ENCODE assay signal across 9 cellular contexts in genomic region chr17:81090361-81091133, GRCh38. TPM values are rescaled to one million over a fixed set of nuclear protein-coding genes. Genes with fewer than 3 reads are reported as not detected.
DNase-seq lines count a peak whose midpoint lies in the region; ATAC-seq and TF ChIP-seq lines count a peak whose summit lies in the region.
"Had no signal": no experiment of that assay in that cellular context is flagged by ENCODE, and none has a peak within 500 bp of the region (broad histone marks: within the 10 kb centered on the region; RNA-seq: fewer than 3 reads in every experiment).

No MANE protein-coding gene starts in this region.

- H3K4me1 ChIP-seq in neural progenitor cell, result peaks cover 30% of the 10 kb centered on the region

- H3K4me3 Mint-ChIP-seq in neural progenitor cell, result peak overlapping the region; percentile 43
- H3K4me3 Mint-ChIP-seq in Calu3 (ENCODE audit: low read depth, unreplicated experiment), result no peak overlapping the region
- H3K4me3 Mint-ChIP-seq in osteocyte (ENCODE audit: unreplicated experiment), result no peak overlapping the region
- H3K4me3 Mint-ChIP-seq: naive thymus-derived CD8-positive, alpha-beta T cell had no signal

- DNase-seq in EL (peak; percentile 13), NOMO-1 treated with dmso at 0.1 percent for 144 hours (lab: John Stamatoyannopoulos, UW; ENCODE audit: unreplicated experiment) (peak; percentile 59), cardiac fibroblast (ENCODE audit: low read depth in 2 of 2) (peak; percentile 22 to 36), neural progenitor cell (ENCODE audit: low spot score) (peak; percentile 57), cerebellar nuclear complex (lab: John Stamatoyannopoulos, UW) (no peak), Calu3 (no peak), osteocyte (ENCODE audit: extremely low spot score, unreplicated experiment) (no peak)

- H3K9me3 Mint-ChIP-seq in neural progenitor cell (no peaks in the 10 kb centered on the region), Calu3 (ENCODE audit: low read depth, unreplicated experiment) (no peaks in the 10 kb centered on the region), osteocyte (ENCODE audit: unreplicated experiment) (no peaks in the 10 kb centered on the region)
- H3K9me3 Mint-ChIP-seq: naive thymus-derived CD8-positive, alpha-beta T cell had no signal

- H2AFZ ChIP-seq in neural progenitor cell (replicated peaks), result no peak overlapping the region

- H3K27me3 Mint-ChIP-seq in neural progenitor cell (ENCODE audit: insufficient read depth, low read depth) (peaks cover 9% of the 10 kb centered on the region), Calu3 (ENCODE audit: unreplicated experiment) (no peaks in the 10 kb centered on the region), osteocyte (ENCODE audit: unreplicated experiment) (no peaks in the 10 kb centered on the region)

- intact Hi-C loops in Calu3 (cut with micrococcal nuclease; ENCODE audit: unreplicated experiment), result no loop called here

- H3K36me3 ChIP-seq in neural progenitor cell, result no peaks in the 10 kb centered on the region

- H3K27ac Mint-ChIP-seq in neural progenitor cell (no peak overlapping the region), Calu3 (ENCODE audit: unreplicated experiment) (no peak overlapping the region), osteocyte (ENCODE audit: unreplicated experiment) (no peak overlapping the region)

- H3K4me3 ChIP-seq in cardiac fibroblast (replicated peaks in 1 of 2; ENCODE audit: low read depth in 2 of 2, low read length in 2 of 2) (no peak overlapping the region), neural progenitor cell (no peak overlapping the region)

- H4K20me1 ChIP-seq in neural progenitor cell (ENCODE audit: low read depth), result no peaks in the 10 kb centered on the region

- no TSS peak for BruUV-seq in Calu3 (replicated peaks; lab: Mats Ljungman, UMichigan)

- peaks cover 16% of the 10 kb centered on the region for H3F3A ChIP-seq in neural progenitor cell (ENCODE audit: low read depth)

- H3K9ac ChIP-seq in neural progenitor cell, result no peak overlapping the region

- no peaks in the 10 kb centered on the region for H3K79me2 ChIP-seq in neural progenitor cell (ENCODE audit: low read depth)

- no peak overlapping the region for H3K27ac ChIP-seq in neural progenitor cell

- TF ChIP-seq CTCF in cardiac fibroblast (IDR thresholded peaks at IDR 0.05; ENCODE audit: low read depth, low read length) (no peak), neural progenitor cell (IDR thresholded peaks at IDR 0.05) (no peak), Calu3 (IDR thresholded peaks at IDR 0.05; ENCODE audit: unreplicated experiment) (no peak), osteocyte (IDR thresholded peaks at IDR 0.05) (no peak)

- H3K9me3 ChIP-seq in neural progenitor cell (ENCODE audit: low read depth), result no peaks in the 10 kb centered on the region

- H3K27me3 ChIP-seq in neural progenitor cell, result no peaks in the 10 kb centered on the region

- ATAC-seq in GM19463 (IDR thresholded peaks at IDR 0.05; ENCODE audit: unreplicated experiment), result no peak
- ATAC-seq: naive thymus-derived CD8-positive, alpha-beta T cell had no signal

- CTCF ChIA-PET in Calu3 (lab: Charles Lee), result interaction anchor here (0.6 kb wide), 1 partner anchor 14 kb away, joined by 4 read pairs; no protein-coding TSS in a partner anchor

- H3K36me3 Mint-ChIP-seq in neural progenitor cell, result peaks cover 4% of the 10 kb centered on the region
- peaks cover 17% of the 10 kb centered on the region for H3K36me3 Mint-ChIP-seq in Calu3 (ENCODE audit: insufficient read depth, unreplicated experiment)
- H3K36me3 Mint-ChIP-seq in osteocyte (ENCODE audit: unreplicated experiment), result peaks cover 6% of the 10 kb centered on the region

- peaks cover 38% of the 10 kb centered on the region for H3K4me1 Mint-ChIP-seq in neural progenitor cell
- H3K4me1 Mint-ChIP-seq in Calu3 (ENCODE audit: low read depth, unreplicated experiment), result peaks cover 10% of the 10 kb centered on the region
- peaks cover 37% of the 10 kb centered on the region for H3K4me1 Mint-ChIP-seq in osteocyte (ENCODE audit: unreplicated experiment)

- peak overlapping the region; percentile 22 for H3K4me2 ChIP-seq in neural progenitor cell

RNA-seq across cellular contexts. Expression of gene BAIAP2, which starts 55.6 kb away (rescaled TPM):
- total RNA-seq in neural progenitor cell (ENCODE audit: low replicate concordance), result 15.6 and 16.1 TPM in 2 replicates
- 58.0 and 58.8 TPM in 2 replicates for total RNA-seq in Calu3 (2022)
- total RNA-seq in osteocyte, result 24.4 and 29.0 TPM in 2 replicates

Comparison
In these comparisons a context has a peak if more than half of its experiments do, and no peak if none do; other contexts are left out.
1. DNase-seq: peak in EL (single experiment), NOMO-1 treated with dmso at 0.1 percent for 144 hours (single experiment), cardiac fibroblast (2 of 2) and neural progenitor cell (single experiment); none in cerebellar nuclear complex (0 of 2), Calu3 (single experiment) and osteocyte (single experiment).